ENCODE assay signal across 8 cellular contexts in genomic region chr3:49133226-49133951, GRCh38. TPM values are rescaled to one million over a fixed set of nuclear protein-coding genes. Genes with fewer than 3 reads are reported as not detected.
DNase-seq lines count a peak whose midpoint lies in the region; ATAC-seq and TF ChIP-seq lines count a peak whose summit lies in the region.

No MANE protein-coding gene starts in this region.

- no CpG with 5 or more reads among the region's 30 CpGs for WGBS in mesendoderm (ENCODE audit: extremely low coverage, insufficient coverage, low lambda C conversion rate)
- 4% methylated on average over 30 of the region's 30 CpGs; no CpG with 5 or more reads in 1 of the 2 donors for WGBS in transverse colon (ENCODE audit: low coverage in 1 of 2), 2 donors

- H2AK5ac ChIP-seq in mesendoderm (ENCODE audit: low read length), result no peak overlapping the region

- no peaks in the 10 kb centered on the region for H3K79me2 ChIP-seq in mesendoderm (ENCODE audit: control insufficient read depth, insufficient read depth, low read length)

- no peak for ATAC-seq in GM19467 (IDR thresholded peaks at IDR 0.05; ENCODE audit: unreplicated experiment)

- H3K27ac ChIP-seq in AG04450 (ENCODE audit: low read depth, low read length) (peak overlapping the region; percentile 49), RWPE1 (peak overlapping the region; percentile 63), mesendoderm (ENCODE audit: low read depth, low read length) (peak overlapping the region; percentile 58), transverse colon (peak overlapping the region; percentile 84 to 93 (median 88))
- no peak overlapping the region for H3K27ac ChIP-seq in CD4-positive, alpha-beta memory T cell (ENCODE audit: low read depth, low read length)

- H3K27me3 ChIP-seq in AG04450 (ENCODE audit: control insufficient read depth, insufficient read depth, low read length) (no peaks in the 10 kb centered on the region), mesendoderm (ENCODE audit: insufficient read depth, low read length, poor library complexity) (no peaks in the 10 kb centered on the region), transverse colon (no peaks in the 10 kb centered on the region)
- H3K27me3 ChIP-seq in CD4-positive, alpha-beta memory T cell (ENCODE audit: insufficient read depth, low read length), result no peaks in the 10 kb centered on the region

- H3K27me3 Mint-ChIP-seq in CD4-positive, alpha-beta memory T cell, result peaks cover 5 to 18% of the 10 kb centered on the region in 2 donors

- H3K56ac ChIP-seq in mesendoderm (ENCODE audit: low read length), result peak overlapping the region; percentile 98

- no peak for TF ChIP-seq POLR2A in transverse colon (IDR thresholded peaks at IDR 0.05)

- DNase-seq in AG04450 (ENCODE audit: low read depth, low spot score), result peak; percentile 69
- DNase-seq in HEK293T (ENCODE audit: extremely low spot score), result peak; percentile 86
- peak; percentile 60 for DNase-seq in RWPE1 (ENCODE audit: low spot score)
- no peak for DNase-seq in epithelial cell of proximal tubule (ENCODE audit: low read depth)
- peak; percentile 92 for DNase-seq in mesendoderm
- peak; percentile 88 for DNase-seq in transverse colon
- DNase-seq in CD4-positive, alpha-beta memory T cell, result no peak

- in situ Hi-C loops in transverse colon (cut with MboI; ENCODE audit: low pct_ligation_motif_present in 1 of 4, low pct_unique_long_range_greater_than_20kb in 1 of 4, low sequenced_read_pairs in 3 of 4), result no loop called here

- H2BK5ac ChIP-seq in mesendoderm (ENCODE audit: low read length), result peak overlapping the region; percentile 89

- H3K4me1 Mint-ChIP-seq in CD4-positive, alpha-beta memory T cell, result no peaks in the 10 kb centered on the region

- H3K9ac ChIP-seq in mesendoderm (ENCODE audit: low read length), result peak overlapping the region; percentile 88

- H3K36me3 ChIP-seq in mesendoderm (ENCODE audit: control insufficient read depth, insufficient read depth, low read length) (no peaks in the 10 kb centered on the region), transverse colon (no peaks in the 10 kb centered on the region)
- H3K36me3 ChIP-seq in CD4-positive, alpha-beta memory T cell (ENCODE audit: insufficient read depth, low read length), result no peaks in the 10 kb centered on the region

- H3K4me3 ChIP-seq in AG04450 (ENCODE audit: low read depth, low read length), result peak overlapping the region; percentile 89
- peak overlapping the region; percentile 81 for H3K4me3 ChIP-seq in epithelial cell of proximal tubule (ENCODE audit: low read depth, low read length)
- peak overlapping the region; percentile 72 for H3K4me3 ChIP-seq in mesendoderm (ENCODE audit: low read length)
- H3K4me3 ChIP-seq in transverse colon, result peak overlapping the region; percentile 51 to 61 (median 52)
- no peak overlapping the region for H3K4me3 ChIP-seq in CD4-positive, alpha-beta memory T cell (ENCODE audit: low read length in 2 of 2)

- no peak overlapping the region for H4K8ac ChIP-seq in mesendoderm (ENCODE audit: low read depth, low read length)

- no peak overlapping the region for H2BK15ac ChIP-seq in mesendoderm (replicated peaks; ENCODE audit: low read depth)

- H3K18ac ChIP-seq in mesendoderm (ENCODE audit: low read length), result peak overlapping the region; percentile 69

- H3K4me1 ChIP-seq in mesendoderm (ENCODE audit: control insufficient read depth, low read depth, low read length) (peaks cover 6% of the 10 kb centered on the region), transverse colon (peaks cover 9 to 38% (median 21%) of the 10 kb centered on the region in 4 donors)
- no peaks in the 10 kb centered on the region for H3K4me1 ChIP-seq in CD4-positive, alpha-beta memory T cell (ENCODE audit: insufficient read depth, low read length)

- no peak overlapping the region for H3K4me3 Mint-ChIP-seq in CD4-positive, alpha-beta memory T cell

- POLR2A ChIA-PET in AG04450 (lab: Yijun Ruan, JAX), result interaction anchor here (0.8 to 4.2 kb wide), 9 partner anchors 12 to 878 kb away, joined by 3 to 39 read pairs (median 6); partner anchors contain the start of genes IMPDH2, QARS1, QRICH1 and USP19
- POLR2A ChIA-PET in HEK293T (lab: Yijun Ruan, JAX), result interaction anchor here (0.8 to 5.2 kb wide), 10 partner anchors 11 to 206 kb away, joined by 3 to 66 read pairs (median 4); partner anchors contain the start of genes NDUFAF3, QARS1, QRICH1 and USP19
- POLR2A ChIA-PET in RWPE1 (lab: Yijun Ruan, JAX; ENCODE audit: low non-redundant PET), result no interaction called here
- POLR2A ChIA-PET in CD4-positive, alpha-beta memory T cell (lab: Charles Lee; ENCODE audit: partially characterized antibody), result interaction anchor here (1.8 kb wide), 1 partner anchor 12 kb away, joined by 6 read pairs; the partner anchor contains the start of gene USP19

- H3K4me2 ChIP-seq in mesendoderm (ENCODE audit: low read length), result peak overlapping the region; percentile 97

- peaks cover 3% of the 10 kb centered on the region for H3K79me1 ChIP-seq in mesendoderm (ENCODE audit: low read length)

- H3K4ac ChIP-seq in mesendoderm (ENCODE audit: low read depth, low read length), result peak overlapping the region; percentile 92

- TF ChIP-seq CTCF in AG04450 (IDR thresholded peaks at IDR 0.05; ENCODE audit: low read depth, low read length) (no peak), RWPE1 (conservative IDR thresholded peaks at IDR 0.05; ENCODE audit: low read depth) (no peak), epithelial cell of proximal tubule (conservative IDR thresholded peaks at IDR 0.05; ENCODE audit: low read depth, low read length) (no peak), transverse colon (IDR thresholded peaks at IDR 0.05) (no peak)

- CTCF ChIA-PET in AG04450 (lab: Charles Lee) (interaction anchor here (0.5 to 2.3 kb wide), 4 partner anchors 64 to 347 kb away, joined by 3 to 12 read pairs (median 4); no protein-coding TSS in a partner anchor), HEK293T (lab: Yijun Ruan, JAX) (interaction anchor here (0.5 to 1.2 kb wide), 3 partner anchors 25 to 38 kb away, joined by 3 read pairs; partner anchors contain the start of gene QARS1), RWPE1 (lab: Yijun Ruan, JAX) (interaction anchor here (0.7 kb wide), 1 partner anchor 835 kb away, joined by 4 read pairs; no protein-coding TSS in a partner anchor)
- CTCF ChIA-PET in CD4-positive, alpha-beta memory T cell (lab: Charles Lee; ENCODE audit: partially characterized antibody), result no interaction called here

- intact Hi-C loops in transverse colon (cut with DNase I; ENCODE audit: low total_unique reads), result loop anchor here (5.0 kb wide), 1 partner anchor 41 kb away; the partner anchor contains the start of gene QRICH1
- intact Hi-C loops in CD4-positive, alpha-beta memory T cell (cut with micrococcal nuclease), result no loop called here

- H3K36me3 Mint-ChIP-seq in CD4-positive, alpha-beta memory T cell, result no peaks in the 10 kb centered on the region

- TF ChIP-seq EP300 in transverse colon (IDR thresholded peaks at IDR 0.05; ENCODE audit: low read depth), result no peak

- no peak overlapping the region for H3K27ac Mint-ChIP-seq in CD4-positive, alpha-beta memory T cell

- no peaks in the 10 kb centered on the region for H3K9me3 Mint-ChIP-seq in CD4-positive, alpha-beta memory T cell

- no peak overlapping the region for H4K5ac ChIP-seq in mesendoderm (ENCODE audit: low read length)

- H3K23ac ChIP-seq in mesendoderm (ENCODE audit: low read length), result no peak overlapping the region

- peak overlapping the region; percentile 8 for H2BK120ac ChIP-seq in mesendoderm (ENCODE audit: low read depth, low read length)

- H3K9me3 ChIP-seq in AG04450 (ENCODE audit: control insufficient read depth, insufficient read depth, low read length) (no peaks in the 10 kb centered on the region), transverse colon (no peaks in the 10 kb centered on the region)
- H3K9me3 ChIP-seq in CD4-positive, alpha-beta memory T cell (ENCODE audit: control insufficient read depth in 1 of 2, low read length in 2 of 2), result no peaks in the 10 kb centered on the region

TF ChIP-seq in HEK293T, 16 proteins besides CTCF, POLR2A, EP300 and RAD21 (continues in another document):
- TF ChIP-seq BHLHE40 (IDR thresholded peaks at IDR 0.05; ENCODE audit: borderline replicate concordance), result no peak

RNA-seq across cellular contexts. Expression of gene LAMB2, which starts 0.5 kb away (rescaled TPM):
- polyA plus RNA-seq in AG04450 (2011; rRNA removed), result 470 and 674 TPM in 2 replicates
- polyA minus RNA-seq in AG04450 (2011; rRNA and poly(A)+ RNA removed), result 513 and 748 TPM in 2 replicates
- 116 and 232 TPM in 2 replicates for total RNA-seq in epithelial cell of proximal tubule
- 60.3 TPM for polyA plus RNA-seq in mesendoderm (2013, experiment 1 of 2)
- 62.4 TPM for polyA plus RNA-seq in mesendoderm (2013, experiment 2 of 2)
- total RNA-seq in transverse colon, result 100 to 1,000 TPM; 141 to 290 (median 177) TPM
- total RNA-seq in CD4-positive, alpha-beta memory T cell, result 1 to 10 TPM in 1 of 2 experiments, not detected in 1; 1.1 TPM
- polyA plus RNA-seq in CD4-positive, alpha-beta memory T cell, result not detected

RNA-seq across cellular contexts. Expression of gene USP19, which starts 12.8 kb away (rescaled TPM):
- polyA plus RNA-seq in AG04450 (2011; rRNA removed), result 33.3 and 37.7 TPM in 2 replicates
- polyA minus RNA-seq in AG04450 (2011; rRNA and poly(A)+ RNA removed), result 93.3 and 135 TPM in 2 replicates
- total RNA-seq in epithelial cell of proximal tubule, result 34.7 and 35.9 TPM in 2 replicates
- 21.6 TPM for polyA plus RNA-seq in mesendoderm (2013, experiment 1 of 2)
- 23.3 TPM for polyA plus RNA-seq in mesendoderm (2013, experiment 2 of 2)
- total RNA-seq in transverse colon, result 10 to 100 TPM; 66.5 to 86.2 (median 71.7) TPM
- total RNA-seq in CD4-positive, alpha-beta memory T cell, result 100 to 1,000 TPM in 1 of 2 experiments, 10 to 100 TPM in 1; 91.7 to 105 TPM
- polyA plus RNA-seq in CD4-positive, alpha-beta memory T cell, result 10 to 100 TPM; 24.9 to 38.2 TPM

RNA-seq across cellular contexts. Expression of gene QARS1, which starts 28.8 kb away (rescaled TPM):
- polyA plus RNA-seq in AG04450 (2011; rRNA removed), result 209 and 305 TPM in 2 replicates
- 216 and 375 TPM in 2 replicates for polyA minus RNA-seq in AG04450 (2011; rRNA and poly(A)+ RNA removed)
- total RNA-seq in epithelial cell of proximal tubule (299 and 306 TPM in 2 replicates), transverse colon (100 to 1,000 TPM; 403 to 873 (median 447) TPM)
- polyA plus RNA-seq in mesendoderm (2013, experiment 1 of 2), result 331 TPM
- 331 TPM for polyA plus RNA-seq in mesendoderm (2013, experiment 2 of 2)
- 100 to 1,000 TPM; 199 TPM for total RNA-seq in CD4-positive, alpha-beta memory T cell
- 100 to 1,000 TPM; 102 to 116 TPM for polyA plus RNA-seq in CD4-positive, alpha-beta memory T cell

RNA-seq across cellular contexts. Expression of gene CCDC71, which starts 32.7 kb away (rescaled TPM):
- 19.6 and 27.7 TPM in 2 replicates for polyA plus RNA-seq in AG04450 (2011; rRNA removed)
- polyA minus RNA-seq in AG04450 (2011; rRNA and poly(A)+ RNA removed), result 34.9 and 53.3 TPM in 2 replicates
- total RNA-seq in epithelial cell of proximal tubule, result 33.4 and 44.4 TPM in 2 replicates
- polyA plus RNA-seq in mesendoderm (2013, experiment 1 of 2), result 23.9 TPM
- polyA plus RNA-seq in mesendoderm (2013, experiment 2 of 2), result 24.1 TPM
- 10 to 100 TPM; 26.2 to 33.9 (median 31.3) TPM for total RNA-seq in transverse colon
- total RNA-seq in CD4-positive, alpha-beta memory T cell, result 10 to 100 TPM; 31.6 to 33.5 TPM
- polyA plus RNA-seq in CD4-positive, alpha-beta memory T cell, result 1 to 10 TPM in 1 of 2 donors, under 1 TPM in 1; 0.13 to 2.1 TPM

RNA-seq across cellular contexts. Expression of gene KLHDC8B, which starts 38.0 kb away (rescaled TPM):
- polyA plus RNA-seq in AG04450 (2011; rRNA removed), result 20.7 and 21.2 TPM in 2 replicates
- polyA minus RNA-seq in AG04450 (2011; rRNA and poly(A)+ RNA removed), result 17.2 and 19.8 TPM in 2 replicates
- total RNA-seq in epithelial cell of proximal tubule (8.0 and 16.5 TPM in 2 replicates), transverse colon (10 to 100 TPM in 2 of 4 donors, 1 to 10 TPM in 2; 4.5 to 23.5 (median 13.4) TPM)
- polyA plus RNA-seq in mesendoderm (2013, experiment 1 of 2), result 5.4 TPM
- 5.9 TPM for polyA plus RNA-seq in mesendoderm (2013, experiment 2 of 2)
- total RNA-seq in CD4-positive, alpha-beta memory T cell, result 1 to 10 TPM; 1.9 to 2.0 TPM
- 1 to 10 TPM; 1.3 to 1.8 TPM for polyA plus RNA-seq in CD4-positive, alpha-beta memory T cell

Comparison
In these comparisons a context has a peak if more than half of its experiments do, and no peak if none do; other contexts are left out.
1. DNase-seq: peak in AG04450 (single experiment), HEK293T (single experiment), RWPE1 (single experiment), mesendoderm (single experiment) and transverse colon (single experiment); none in epithelial cell of proximal tubule (single experiment) and CD4-positive, alpha-beta memory T cell (0 of 5).
2. H3K4me3 ChIP-seq: peak in AG04450 (single experiment), epithelial cell of proximal tubule (single experiment), mesendoderm (single experiment) and transverse colon (4 of 4); none in CD4-positive, alpha-beta memory T cell (0 of 2).
3. RNA of gene LAMB2, which starts 0.5 kb away (total RNA-seq): 116 to 232 TPM in epithelial cell of proximal tubule and 141 to 290 TPM in transverse colon; 1.1 TPM in CD4-positive, alpha-beta memory T cell; every median in the first group is over 10 times any median in the second.